Comparison of ENCODE assay signal across 15 cellular contexts in genomic region chr19:41616785-41617621, GRCh38. TPM values are rescaled to one million over a fixed set of nuclear protein-coding genes. Genes with fewer than 3 reads are reported as not detected.
DNase-seq lines count a peak whose midpoint lies in the region; ATAC-seq, FAIRE-seq and TF ChIP-seq lines count a peak whose summit lies in the region.
"Had no signal": no experiment of that assay in that cellular context is flagged by ENCODE, and none has a peak within 500 bp of the region (broad histone marks: within the 10 kb centered on the region; RNA-seq: fewer than 3 reads in every experiment).

No MANE protein-coding gene starts in this region.

- 28 to 52% methylated on average over 3 to 9 of the region's 9 CpGs for WGBS in transverse colon (ENCODE audit: low coverage in 1 of 2), 2 donors

- no peaks in the 10 kb centered on the region for H3K4me1 ChIP-seq in transverse colon
- H3K4me1 ChIP-seq: BE2C had no signal

- peak; percentile 16 for TF ChIP-seq CTCF in epithelial cell of esophagus (IDR thresholded peaks at IDR 0.05; ENCODE audit: insufficient read depth, low read depth, low read length, missing control alignments)
- TF ChIP-seq CTCF in transverse colon (IDR thresholded peaks at IDR 0.05) = no peak

- no peak overlapping the region for H3K27ac ChIP-seq in transverse colon
- H3K27ac ChIP-seq: dorsolateral prefrontal cortex had no signal

- peaks cover 11% of the 10 kb centered on the region for H3K27me3 ChIP-seq in transverse colon
- H3K27me3 ChIP-seq: BE2C had no signal

- ATAC-seq in activated naive CD4-positive, alpha-beta T cell treated with anti-CD3 and anti-CD28 coated beads, Interleukin-2, amount 50 U/mL, for 72 hours = no peak
- no peak for ATAC-seq in HG03521 (IDR thresholded peaks at IDR 0.05; ENCODE audit: unreplicated experiment)
- ATAC-seq: Panc1 had no signal

- no peak for FAIRE-seq in GM19239 (lab: Jason Lieb, UNC)
- FAIRE-seq: GM12892, islet of Langerhans had no signal

- no peaks in the 10 kb centered on the region for H3K36me3 ChIP-seq in transverse colon
- H3K36me3 ChIP-seq: BE2C had no signal

- no peaks in the 10 kb centered on the region for H3K36me3 Mint-ChIP-seq in activated naive CD4-positive, alpha-beta T cell treated with anti-CD3 and anti-CD28 coated beads for 36 hours (ENCODE audit: low read depth)
- no peaks in the 10 kb centered on the region for H3K36me3 Mint-ChIP-seq in activated naive CD4-positive, alpha-beta T cell treated with anti-CD3 and anti-CD28 coated beads, Interleukin-2, amount 50 U/mL, for 72 hours

- no peaks in the 10 kb centered on the region for H3K9me3 Mint-ChIP-seq in activated naive CD4-positive, alpha-beta T cell treated with anti-CD3 and anti-CD28 coated beads for 36 hours
- no peaks in the 10 kb centered on the region for H3K9me3 Mint-ChIP-seq in activated naive CD4-positive, alpha-beta T cell treated with anti-CD3 and anti-CD28 coated beads, Interleukin-2, amount 50 U/mL, for 72 hours

- H3K4me3 ChIP-seq in epithelial cell of esophagus (ENCODE audit: low read length) (no peak overlapping the region), transverse colon (no peak overlapping the region)
- H3K4me3 ChIP-seq: dorsolateral prefrontal cortex had no signal

- DNase-seq in activated naive CD4-positive, alpha-beta T cell treated with anti-CD3 and anti-CD28 coated beads for 36 hours = peak; percentile 36
- no peak for DNase-seq in activated naive CD4-positive, alpha-beta T cell treated with anti-CD3 and anti-CD28 coated beads, Interleukin-2, amount 50 U/mL, for 72 hours (ENCODE audit: low spot score in 2 of 2)
- DNase-seq in OCI-M1 (lab: John Stamatoyannopoulos, UW) = peak; percentile 55
- peak; percentile 41 for DNase-seq in epithelial cell of esophagus (ENCODE audit: low read depth)
- peak; percentile 38 for DNase-seq in ureter (ENCODE audit: low spot score)
- DNase-seq in GM19239 (ENCODE audit: insufficient read length, low spot score) = no peak
- DNase-seq in transverse colon = no peak
- DNase-seq: BE2C, dorsolateral prefrontal cortex, KG1, retina had no signal

- CTCF ChIA-PET in activated naive CD4-positive, alpha-beta T cell treated with anti-CD3 and anti-CD28 coated beads for 36 hours (lab: Charles Lee) = no interaction called here

- TF ChIP-seq EP300 in transverse colon (IDR thresholded peaks at IDR 0.05; ENCODE audit: low read depth) = no peak

- H3K27me3 Mint-ChIP-seq in activated naive CD4-positive, alpha-beta T cell treated with anti-CD3 and anti-CD28 coated beads for 36 hours (ENCODE audit: low read depth) = peaks cover 8% of the 10 kb centered on the region

- in situ Hi-C loops in transverse colon (cut with MboI; ENCODE audit: low pct_ligation_motif_present in 1 of 4, low pct_unique_long_range_greater_than_20kb in 1 of 4, low sequenced_read_pairs in 3 of 4) = no loop called here

- H3K4me1 Mint-ChIP-seq in activated naive CD4-positive, alpha-beta T cell treated with anti-CD3 and anti-CD28 coated beads for 36 hours (ENCODE audit: low read depth) = no peaks in the 10 kb centered on the region

- H3K27ac Mint-ChIP-seq in activated naive CD4-positive, alpha-beta T cell treated with anti-CD3 and anti-CD28 coated beads for 36 hours = no peak overlapping the region
- H3K27ac Mint-ChIP-seq in activated naive CD4-positive, alpha-beta T cell treated with anti-CD3 and anti-CD28 coated beads, Interleukin-2, amount 50 U/mL, for 72 hours = no peak overlapping the region

- intact Hi-C loops in activated naive CD4-positive, alpha-beta T cell treated with anti-CD3 and anti-CD28 coated beads for 36 hours (cut with micrococcal nuclease) = no loop called here
- intact Hi-C loops in transverse colon (cut with DNase I; ENCODE audit: low total_unique reads) = no loop called here

- no peaks in the 10 kb centered on the region for H3K9me3 ChIP-seq in transverse colon
- H3K9me3 ChIP-seq: BE2C had no signal

- no peak for TF ChIP-seq POLR2A in transverse colon (IDR thresholded peaks at IDR 0.05)

- no peak overlapping the region for H3K4me3 Mint-ChIP-seq in activated naive CD4-positive, alpha-beta T cell treated with anti-CD3 and anti-CD28 coated beads for 36 hours

RNA-seq across cellular contexts. Expression of gene CEACAM4, which starts 9.9 kb away (rescaled TPM):
- not detected for total RNA-seq in activated naive CD4-positive, alpha-beta T cell treated with anti-CD3 and anti-CD28 coated beads for 36 hours
- total RNA-seq in activated naive CD4-positive, alpha-beta T cell treated with anti-CD3 and anti-CD28 coated beads, Interleukin-2, amount 50 U/mL, for 72 hours = not detected
- total RNA-seq in ureter = 2.4 TPM
- total RNA-seq in transverse colon = 1 to 10 TPM in 1 of 4 donors, under 1 TPM in 1, not detected in 2; 0.48 to 1.5 TPM

RNA-seq across cellular contexts. Expression of gene CEACAM21, which starts 41.0 kb away (rescaled TPM):
- total RNA-seq in activated naive CD4-positive, alpha-beta T cell treated with anti-CD3 and anti-CD28 coated beads for 36 hours = 10 to 100 TPM; 32.2 to 33.6 TPM
- total RNA-seq in activated naive CD4-positive, alpha-beta T cell treated with anti-CD3 and anti-CD28 coated beads, Interleukin-2, amount 50 U/mL, for 72 hours = 10 to 100 TPM; 24.7 to 40.7 TPM
- total RNA-seq in ureter (3.6 TPM), transverse colon (1 to 10 TPM in 1 of 4 donors, under 1 TPM in 2, not detected in 1; 0.41 to 1.1 (median 0.95) TPM)

Comparison
In these comparisons a context has a peak if more than half of its experiments do, and no peak if none do; other contexts are left out.
1. DNase-seq: peak in activated naive CD4-positive, alpha-beta T cell treated with anti-CD3 and anti-CD28 coated beads for 36 hours (single experiment), OCI-M1 (single experiment), epithelial cell of esophagus (single experiment) and ureter (single experiment); none in activated naive CD4-positive, alpha-beta T cell treated with anti-CD3 and anti-CD28 coated beads, Interleukin-2, amount 50 U/mL, for 72 hours (0 of 2), GM19239 (single experiment) and transverse colon (single experiment).